In genomic region chr5:43179836-43180235, GRCh38 we compare ENCODE assay signal across 33 cellular contexts.
"Had no signal": no experiment of that assay in that cellular context is flagged by ENCODE, and none has a peak within 500 bp of the region (broad histone marks: within the 10 kb centered on the region; RNA-seq: fewer than 3 reads in every experiment).

No MANE protein-coding gene starts in this region.

- H3K9me3 ChIP-seq: adrenal gland, body of pancreas, breast epithelium, colonic mucosa, esophagus squamous epithelium had no signal

- H3K27me3 Mint-ChIP-seq: activated CD4-positive, alpha-beta memory T cell treated with anti-CD3 and anti-CD28 coated beads for 36 hours; activated CD4-positive, alpha-beta T cell treated with anti-CD3 and anti-CD28 coated beads for 36 hours; activated CD4-positive, alpha-beta T cell treated with anti-CD3 and anti-CD28 coated beads, Interleukin-2, amount 10 ng/mL, durations not matched to agents 24 days and 14 days; activated CD8-positive, alpha-beta memory T cell treated with anti-CD3 and anti-CD28 coated beads, Interleukin-2, amount 10 ng/mL, durations not matched to agents 7 days and 5 days; activated naive CD4-positive, alpha-beta T cell treated with anti-CD3 and anti-CD28 coated beads, Interleukin-2, amount 50 U/mL, for 24 hours; activated naive CD8-positive, alpha-beta T cell treated with anti-CD3 and anti-CD28 coated beads for 36 hours; activated naive CD8-positive, alpha-beta T cell treated with anti-CD3 and anti-CD28 coated beads, Interleukin-2, amount 50 U/mL, for 24 hours; T-cell had no signal

- H3K4me3 ChIP-seq: adrenal gland, body of pancreas, breast epithelium, cardiac muscle cell, colonic mucosa, esophagus squamous epithelium had no signal

- H3K27ac Mint-ChIP-seq: activated CD4-positive, alpha-beta memory T cell treated with anti-CD3 and anti-CD28 coated beads for 36 hours; activated CD4-positive, alpha-beta T cell treated with anti-CD3 and anti-CD28 coated beads for 36 hours; activated CD4-positive, alpha-beta T cell treated with anti-CD3 and anti-CD28 coated beads, Interleukin-2, amount 10 ng/mL, durations not matched to agents 24 days and 14 days; activated CD8-positive, alpha-beta memory T cell treated with anti-CD3 and anti-CD28 coated beads, Interleukin-2, amount 10 ng/mL, durations not matched to agents 7 days and 5 days; activated CD8-positive, alpha-beta T cell treated with anti-CD3 and anti-CD28 coated beads, Interleukin-2, amount 10 ng/mL, durations not matched to agents 7 days and 5 days; activated naive CD4-positive, alpha-beta T cell treated with anti-CD3 and anti-CD28 coated beads for 36 hours; activated naive CD4-positive, alpha-beta T cell treated with anti-CD3 and anti-CD28 coated beads, Interleukin-2, amount 50 U/mL, for 24 hours; activated naive CD8-positive, alpha-beta T cell treated with anti-CD3 and anti-CD28 coated beads for 36 hours; activated naive CD8-positive, alpha-beta T cell treated with anti-CD3 and anti-CD28 coated beads, Interleukin-2, amount 50 U/mL, for 24 hours; activated T-helper 2 cell treated with anti-CD3 and anti-CD28 coated beads, Interferon-gamma antibody, Interleukin-2, Interleukin-4, amounts not matched to agents 10 μg/mL and 5 μg/mL and 100 μg/mL, durations not matched to agents 14 hours and 24 hours and 36 hours; T-helper 1 cell treated with Interleukin-12 subunit alpha and Interleukin-12 subunit beta and Interleukin-4 antibody, amounts not matched to agents 30 μg/mL and 1 μg/mL, for 36 hours; T-helper 2 cell treated with Interferon-gamma antibody and Interleukin-4, amounts not matched to agents 5 μg/mL and 100 μg/mL, for 36 hours had no signal

- DNase-seq: activated CD4-positive, alpha-beta memory T cell treated with anti-CD3 and anti-CD28 coated beads for 36 hours; activated CD4-positive, alpha-beta T cell treated with anti-CD3 and anti-CD28 coated beads for 36 hours; activated CD4-positive, alpha-beta T cell treated with anti-CD3 and anti-CD28 coated beads, Interleukin-2, amount 10 ng/mL, durations not matched to agents 24 days and 14 days; activated CD4-positive, CD25-positive, alpha-beta regulatory T cell; activated CD4-positive, CD25-positive, alpha-beta regulatory T cell treated with anti-CD3 and anti-CD28 coated beads, Interleukin-2, amount 50 U/mL, for 72 hours; activated CD8-positive, alpha-beta memory T cell treated with anti-CD3 and anti-CD28 coated beads, Interleukin-2, amount 10 ng/mL, durations not matched to agents 7 days and 5 days; activated CD8-positive, alpha-beta memory T cell treated with anti-CD3 and anti-CD28 coated beads, Interleukin-2, amount 50 U/mL, for 4 hours; activated CD8-positive, alpha-beta T cell treated with anti-CD3 and anti-CD28 coated beads, Interleukin-2, amount 10 ng/mL, durations not matched to agents 7 days and 5 days; activated effector memory CD4-positive, alpha-beta T cell treated with anti-CD3 and anti-CD28 coated beads, Interleukin-2, amount 50 U/mL, for 16 hours; activated naive CD4-positive, alpha-beta T cell treated with anti-CD3 and anti-CD28 coated beads for 36 hours; activated naive CD8-positive, alpha-beta T cell treated with anti-CD3 and anti-CD28 coated beads for 36 hours; activated naive CD8-positive, alpha-beta T cell treated with anti-CD3 and anti-CD28 coated beads, Interleukin-2, amount 50 U/mL, for 24 hours; activated T-cell treated with anti-CD3 and anti-CD28 coated beads, Interleukin-2, amount 50 U/mL, for 4 hours; adrenal gland; amygdala; aorta; body of pancreas; central memory CD4-positive, alpha-beta T cell; cerebellar nuclear complex; colonic mucosa; effector CD8-positive, alpha-beta T cell; esophagus squamous epithelium; head of caudate nucleus; T-cell; T1000; WERI-Rb-1 had no signal

- H3K27ac ChIP-seq: adrenal gland, body of pancreas, breast epithelium, cardiac muscle cell, colonic mucosa, epithelial cell of prostate, esophagus squamous epithelium, WERI-Rb-1 had no signal

- H3K4me1 ChIP-seq: adrenal gland, body of pancreas, breast epithelium, colonic mucosa, esophagus squamous epithelium had no signal

- H3K4me1 Mint-ChIP-seq: activated CD4-positive, alpha-beta T cell treated with anti-CD3 and anti-CD28 coated beads for 36 hours; activated CD4-positive, alpha-beta T cell treated with anti-CD3 and anti-CD28 coated beads, Interleukin-2, amount 10 ng/mL, durations not matched to agents 24 days and 14 days; activated CD8-positive, alpha-beta memory T cell treated with anti-CD3 and anti-CD28 coated beads, Interleukin-2, amount 10 ng/mL, durations not matched to agents 7 days and 5 days; activated naive CD4-positive, alpha-beta T cell treated with anti-CD3 and anti-CD28 coated beads, Interleukin-2, amount 50 U/mL, for 24 hours; activated naive CD8-positive, alpha-beta T cell treated with anti-CD3 and anti-CD28 coated beads for 36 hours; activated naive CD8-positive, alpha-beta T cell treated with anti-CD3 and anti-CD28 coated beads, Interleukin-2, amount 50 U/mL, for 24 hours had no signal

- H3K4me3 Mint-ChIP-seq: activated CD4-positive, alpha-beta memory T cell treated with anti-CD3 and anti-CD28 coated beads for 36 hours; activated CD4-positive, alpha-beta T cell treated with anti-CD3 and anti-CD28 coated beads for 36 hours; activated CD4-positive, alpha-beta T cell treated with anti-CD3 and anti-CD28 coated beads, Interleukin-2, amount 10 ng/mL, durations not matched to agents 24 days and 14 days; activated CD8-positive, alpha-beta memory T cell treated with anti-CD3 and anti-CD28 coated beads, Interleukin-2, amount 10 ng/mL, durations not matched to agents 7 days and 5 days; activated CD8-positive, alpha-beta T cell treated with anti-CD3 and anti-CD28 coated beads, Interleukin-2, amount 10 ng/mL, durations not matched to agents 7 days and 5 days; activated naive CD4-positive, alpha-beta T cell treated with anti-CD3 and anti-CD28 coated beads for 36 hours; activated naive CD4-positive, alpha-beta T cell treated with anti-CD3 and anti-CD28 coated beads, Interleukin-2, amount 50 U/mL, for 24 hours; activated naive CD8-positive, alpha-beta T cell treated with anti-CD3 and anti-CD28 coated beads for 36 hours; activated naive CD8-positive, alpha-beta T cell treated with anti-CD3 and anti-CD28 coated beads, Interleukin-2, amount 50 U/mL, for 24 hours; activated T-cell treated with anti-CD3 and anti-CD28 coated beads, Interleukin-2, amount 50 U/mL, for 4 hours; T-cell; T-helper 1 cell treated with Interleukin-12 subunit alpha and Interleukin-12 subunit beta and Interleukin-4 antibody, amounts not matched to agents 30 μg/mL and 1 μg/mL, for 36 hours; T-helper 2 cell treated with Interferon-gamma antibody and Interleukin-4, amounts not matched to agents 5 μg/mL and 100 μg/mL, for 36 hours had no signal

- H3K36me3 ChIP-seq: breast epithelium, colonic mucosa had no signal

- H3K9me3 Mint-ChIP-seq: activated CD4-positive, alpha-beta memory T cell treated with anti-CD3 and anti-CD28 coated beads for 36 hours; activated CD4-positive, alpha-beta T cell treated with anti-CD3 and anti-CD28 coated beads, Interleukin-2, amount 10 ng/mL, durations not matched to agents 24 days and 14 days; activated naive CD4-positive, alpha-beta T cell treated with anti-CD3 and anti-CD28 coated beads for 36 hours; activated naive CD4-positive, alpha-beta T cell treated with anti-CD3 and anti-CD28 coated beads, Interleukin-2, amount 50 U/mL, for 24 hours; activated naive CD8-positive, alpha-beta T cell treated with anti-CD3 and anti-CD28 coated beads for 36 hours; activated naive CD8-positive, alpha-beta T cell treated with anti-CD3 and anti-CD28 coated beads, Interleukin-2, amount 50 U/mL, for 24 hours; activated T-cell treated with anti-CD3 and anti-CD28 coated beads, Interleukin-2, amount 50 U/mL, for 4 hours; activated T-helper 2 cell treated with anti-CD3 and anti-CD28 coated beads, Interferon-gamma antibody, Interleukin-2, Interleukin-4, amounts not matched to agents 10 μg/mL and 5 μg/mL and 100 μg/mL, durations not matched to agents 14 hours and 24 hours and 36 hours; T-cell; T-helper 1 cell treated with Interleukin-12 subunit alpha and Interleukin-12 subunit beta and Interleukin-4 antibody, amounts not matched to agents 30 μg/mL and 1 μg/mL, for 36 hours; T-helper 2 cell treated with Interferon-gamma antibody and Interleukin-4, amounts not matched to agents 5 μg/mL and 100 μg/mL, for 36 hours had no signal

- ATAC-seq: activated CD4-positive, alpha-beta T cell treated with anti-CD3 and anti-CD28 coated beads for 36 hours; activated CD8-positive, alpha-beta memory T cell treated with anti-CD3 and anti-CD28 coated beads, Interleukin-2, amount 10 ng/mL, durations not matched to agents 7 days and 5 days; activated CD8-positive, alpha-beta T cell treated with anti-CD3 and anti-CD28 coated beads, Interleukin-2, amount 10 ng/mL, durations not matched to agents 7 days and 5 days; activated naive CD8-positive, alpha-beta T cell treated with anti-CD3 and anti-CD28 coated beads, Interleukin-2, amount 50 U/mL, for 24 hours; activated T-cell treated with anti-CD3 and anti-CD28 coated beads, Interleukin-2, amount 50 U/mL, for 4 hours; body of pancreas; T-cell had no signal

- H3K27me3 ChIP-seq: adrenal gland, body of pancreas, breast epithelium, cardiac muscle cell, colonic mucosa, esophagus squamous epithelium had no signal
